In the genomic region with DNA sequence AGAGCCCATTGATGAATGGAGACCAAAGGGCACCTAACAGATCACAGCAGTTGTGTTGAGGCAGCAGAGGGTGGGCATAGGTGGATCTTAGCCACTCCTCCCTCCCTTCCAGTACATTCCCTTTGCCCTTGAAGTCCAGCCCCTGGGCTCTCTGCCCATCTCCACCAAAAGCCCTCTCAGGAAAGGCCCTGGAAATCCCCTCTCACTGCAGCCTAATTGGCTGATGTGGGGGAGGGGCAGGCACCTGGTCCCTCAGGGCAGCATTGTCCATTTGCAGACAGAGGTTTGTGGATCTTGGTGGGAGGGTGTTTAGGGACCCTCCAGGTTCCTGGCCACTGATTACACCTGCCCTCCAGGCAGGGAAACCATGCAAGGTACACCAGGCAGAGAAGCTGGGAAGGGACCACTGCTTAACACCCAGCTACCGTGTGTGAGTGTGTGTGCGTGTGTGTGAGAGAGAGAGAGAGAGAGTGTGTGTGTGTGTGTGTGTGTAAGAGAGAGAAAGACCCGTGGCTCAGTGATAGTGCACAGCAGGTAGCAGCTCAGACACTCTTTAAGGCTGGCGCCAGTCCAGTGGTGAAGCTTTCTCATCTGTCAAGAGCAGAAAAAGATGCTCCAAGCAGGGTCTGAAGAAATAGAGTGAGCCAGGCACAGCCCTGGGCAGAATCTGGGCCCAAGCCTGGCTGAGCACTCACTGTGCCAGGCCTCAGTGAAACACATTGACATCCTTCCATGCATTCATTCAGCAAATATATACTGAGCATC, we compare ENCODE assay signal across 18 cellular contexts.
DNase-seq lines count a peak whose midpoint lies in the region; ATAC-seq and TF ChIP-seq lines count a peak whose summit lies in the region.
"Had no signal": no experiment of that assay in that cellular context is flagged by ENCODE, and none has a peak within 500 bp of the region (broad histone marks: within the 10 kb centered on the region; RNA-seq: fewer than 3 reads in every experiment).

No MANE protein-coding gene starts in this region.

- TF ChIP-seq POLR2A in IMR-90 (IDR thresholded peaks at IDR 0.05; ENCODE audit: low read depth, low read length) (no peak), transverse colon (IDR thresholded peaks at IDR 0.05) (no peak)

- H4K8ac ChIP-seq in IMR-90 (ENCODE audit: low read depth in 2 of 2, low read length in 2 of 2), result no peak overlapping the region

- CTCF ChIA-PET in IMR-90 (lab: Yijun Ruan, JAX), result no interaction called here
- CTCF ChIA-PET in activated CD4-positive, alpha-beta T cell treated with anti-CD3 and anti-CD28 coated beads, Interleukin-2, amount 10 ng/mL, durations not matched to agents 7 days and 5 days (lab: Charles Lee), result no interaction called here

- H3K4me3 ChIP-seq in IMR-90 (ENCODE audit: insufficient read depth, low read depth, low read length) (no peak overlapping the region), transverse colon (no peak overlapping the region)
- H3K4me3 ChIP-seq: suprapubic skin had no signal

- no peaks in the 10 kb centered on the region for H3K9me1 ChIP-seq in IMR-90 (ENCODE audit: insufficient read depth, low read length)

- dilution Hi-C loops in IMR-90 (cut with HindIII; ENCODE audit: low sequenced_read_pairs, unreplicated experiment), result no loop called here

- H3K18ac ChIP-seq in IMR-90 (ENCODE audit: low read depth, low read length), result no peak overlapping the region

- no peak for TF ChIP-seq RAD21 in IMR-90 (IDR thresholded peaks at IDR 0.05; ENCODE audit: low read length)

- H3K4me2 ChIP-seq in IMR-90 (ENCODE audit: low read depth, low read length), result no peak overlapping the region

- H3K4me3 Mint-ChIP-seq in nephron, result no peak overlapping the region
- H3K4me3 Mint-ChIP-seq in activated CD4-positive, alpha-beta T cell treated with anti-CD3 and anti-CD28 coated beads, Interleukin-2, amount 10 ng/mL, durations not matched to agents 7 days and 5 days, result no peak overlapping the region
- H3K4me3 Mint-ChIP-seq: activated naive CD4-positive, alpha-beta T cell treated with anti-CD3 and anti-CD28 coated beads, Interleukin-2, amount 10 ng/mL, durations not matched to agents 7 days and 5 days had no signal

- H3K9me3 ChIP-seq in IMR-90 (ENCODE audit: control insufficient read depth, insufficient read depth, low read length), result no peaks in the 10 kb centered on the region
- H3K9me3 ChIP-seq in transverse colon, result no peaks in the 10 kb centered on the region
- H3K9me3 ChIP-seq: suprapubic skin had no signal

- no peak overlapping the region for H4K91ac ChIP-seq in IMR-90 (ENCODE audit: insufficient read depth, low read depth, low read length)

- H4K20me1 ChIP-seq in IMR-90 (ENCODE audit: insufficient read depth, low read length), result no peaks in the 10 kb centered on the region

- intact Hi-C loops in IMR-90 (cut with micrococcal nuclease) (no loop called here), transverse colon (cut with DNase I; ENCODE audit: low total_unique reads) (no loop called here)

- H3K79me1 ChIP-seq in IMR-90 (ENCODE audit: low read depth in 1 of 2, low read length in 2 of 2), result no peaks in the 10 kb centered on the region

- no TSS peak for BruUV-seq in IMR-90 (replicated peaks; lab: Mats Ljungman, UMichigan)

- TF ChIP-seq CTCF in IMR-90 (conservative IDR thresholded peaks at IDR 0.05; ENCODE audit: low read depth, low read length) (no peak), nephron (IDR thresholded peaks at IDR 0.05; ENCODE audit: unreplicated experiment in 3 of 3) (no peak), transverse colon (IDR thresholded peaks at IDR 0.05) (no peak)

- no peak overlapping the region for H3K14ac ChIP-seq in IMR-90 (replicated peaks; ENCODE audit: low read depth, low read length)

- DNase-seq in Daoy (ENCODE audit: low read depth) (peak; percentile 66), IMR-90 (no peak), RPMI8226 (peak; percentile 33), occipital lobe (lab: John Stamatoyannopoulos, UW) (no peak), transverse colon (no peak), COLO829 (ENCODE audit: low spot score) (no peak)
- DNase-seq in activated CD4-positive, alpha-beta T cell treated with anti-CD3 and anti-CD28 coated beads, Interleukin-2, amount 10 ng/mL, durations not matched to agents 7 days and 5 days, result no peak
- DNase-seq: activated CD4-positive, alpha-beta T cell treated with anti-CD3 and anti-CD28 coated beads for 48 hours; activated naive CD4-positive, alpha-beta T cell treated with anti-CD3 and anti-CD28 coated beads, Interleukin-2, amount 10 ng/mL, durations not matched to agents 7 days and 5 days; brain microvascular endothelial cell; effector CD8-positive, alpha-beta T cell; hypothalamus; NCI-H2081; retina; SIG-M5 had no signal

- in situ Hi-C loops in IMR-90 (cut with MboI; ENCODE audit: low sequenced_read_pairs), result no loop called here
- in situ Hi-C loops in transverse colon (cut with MboI; ENCODE audit: low pct_ligation_motif_present in 1 of 4, low pct_unique_long_range_greater_than_20kb in 1 of 4, low sequenced_read_pairs in 3 of 4), result no loop called here

- no peak overlapping the region for H3K23ac ChIP-seq in IMR-90 (ENCODE audit: low read depth, low read length)

- H3K4ac ChIP-seq in IMR-90 (ENCODE audit: low read depth, low read length), result no peak overlapping the region

- peaks cover 15% of the 10 kb centered on the region for H3K4me1 Mint-ChIP-seq in nephron
- H3K4me1 Mint-ChIP-seq in activated CD4-positive, alpha-beta T cell treated with anti-CD3 and anti-CD28 coated beads, Interleukin-2, amount 10 ng/mL, durations not matched to agents 7 days and 5 days, result peaks cover 3% of the 10 kb centered on the region
- H3K4me1 Mint-ChIP-seq: activated naive CD4-positive, alpha-beta T cell treated with anti-CD3 and anti-CD28 coated beads, Interleukin-2, amount 10 ng/mL, durations not matched to agents 7 days and 5 days had no signal

- peaks cover 53% of the 10 kb centered on the region for H3K27me3 Mint-ChIP-seq in nephron (ENCODE audit: low read depth)
- peaks cover 4% of the 10 kb centered on the region for H3K27me3 Mint-ChIP-seq in activated CD4-positive, alpha-beta T cell treated with anti-CD3 and anti-CD28 coated beads, Interleukin-2, amount 10 ng/mL, durations not matched to agents 7 days and 5 days

- no peak for TF ChIP-seq EP300 in transverse colon (IDR thresholded peaks at IDR 0.05; ENCODE audit: low read depth)

- H3K9ac ChIP-seq in IMR-90 (ENCODE audit: low read depth, low read length), result no peak overlapping the region

- no peak overlapping the region for H3K27ac ChIP-seq in IMR-90 (ENCODE audit: insufficient read depth, low read length)
- H3K27ac ChIP-seq in transverse colon, result no peak overlapping the region
- H3K27ac ChIP-seq: brain microvascular endothelial cell, suprapubic skin had no signal

- H2BK15ac ChIP-seq in IMR-90 (ENCODE audit: low read depth, low read length), result no peak overlapping the region

- H3K9me3 Mint-ChIP-seq in nephron, result no peaks in the 10 kb centered on the region
- H3K9me3 Mint-ChIP-seq in activated CD4-positive, alpha-beta T cell treated with anti-CD3 and anti-CD28 coated beads, Interleukin-2, amount 10 ng/mL, durations not matched to agents 7 days and 5 days, result peaks cover 2% of the 10 kb centered on the region

- H3K27me3 ChIP-seq in IMR-90 (ENCODE audit: control insufficient read depth, insufficient read depth, low read length), result peaks cover 9% of the 10 kb centered on the region
- H3K27me3 ChIP-seq in transverse colon, result peaks cover 9% of the 10 kb centered on the region
- H3K27me3 ChIP-seq: brain microvascular endothelial cell had no signal

- H2BK120ac ChIP-seq in IMR-90 (ENCODE audit: low read depth, low read length), result no peak overlapping the region

- H2AK5ac ChIP-seq in IMR-90 (ENCODE audit: low read depth, low read length), result no peak overlapping the region

- no peak overlapping the region for H2BK5ac ChIP-seq in IMR-90 (ENCODE audit: low read depth, low read length, poor library complexity, severe bottlenecking)

- ATAC-seq in IMR-90 (ENCODE audit: low read depth), result no peak
- ATAC-seq: left lobe of liver had no signal

- peak overlapping the region in 2 of 3 experiments; percentile 10 to 11 for H3K27ac Mint-ChIP-seq in nephron
- no peak overlapping the region for H3K27ac Mint-ChIP-seq in activated CD4-positive, alpha-beta T cell treated with anti-CD3 and anti-CD28 coated beads, Interleukin-2, amount 10 ng/mL, durations not matched to agents 7 days and 5 days
- H3K27ac Mint-ChIP-seq: activated naive CD4-positive, alpha-beta T cell treated with anti-CD3 and anti-CD28 coated beads, Interleukin-2, amount 10 ng/mL, durations not matched to agents 7 days and 5 days had no signal

- H3K4me1 ChIP-seq in IMR-90 (ENCODE audit: control insufficient read depth, insufficient read depth, low read length), result no peaks in the 10 kb centered on the region
- no peaks in the 10 kb centered on the region for H3K4me1 ChIP-seq in transverse colon

- H4K5ac ChIP-seq in IMR-90 (ENCODE audit: low read depth, low read length), result no peak overlapping the region

- H3K56ac ChIP-seq in IMR-90 (ENCODE audit: extremely low read depth, insufficient read depth, low read length), result no peak overlapping the region

- H3K36me3 Mint-ChIP-seq in nephron (ENCODE audit: low read depth), result peaks cover 4% of the 10 kb centered on the region
- H3K36me3 Mint-ChIP-seq in activated CD4-positive, alpha-beta T cell treated with anti-CD3 and anti-CD28 coated beads, Interleukin-2, amount 10 ng/mL, durations not matched to agents 7 days and 5 days (ENCODE audit: low read depth), result peaks cover 1% of the 10 kb centered on the region
- H3K36me3 Mint-ChIP-seq: activated naive CD4-positive, alpha-beta T cell treated with anti-CD3 and anti-CD28 coated beads, Interleukin-2, amount 10 ng/mL, durations not matched to agents 7 days and 5 days had no signal

- 22% methylated on average over 3 of the region's 4 CpGs; no CpG with 5 or more reads in 1 of the 2 experiments for WGBS in IMR-90 (ENCODE audit: extremely low coverage in 2 of 2, insufficient read length in 1 of 2), 2 experiments
- 46 to 61% methylated on average over 4 of the region's 4 CpGs for WGBS in transverse colon (ENCODE audit: low coverage in 1 of 2), 2 donors

- peak overlapping the region; percentile 42 for H2AK9ac ChIP-seq in IMR-90 (replicated peaks; ENCODE audit: low read depth, low read length, poor library complexity)

- no peak overlapping the region for H2AFZ ChIP-seq in IMR-90 (replicated peaks; ENCODE audit: low read length, poor library complexity)

- H2BK20ac ChIP-seq in IMR-90 (ENCODE audit: low read depth, low read length), result no peak overlapping the region

- H3K36me3 ChIP-seq in IMR-90 (ENCODE audit: control insufficient read depth, insufficient read depth, low read length) (no peaks in the 10 kb centered on the region), transverse colon (no peaks in the 10 kb centered on the region)
- H3K36me3 ChIP-seq: brain microvascular endothelial cell, suprapubic skin had no signal

- POLR2A ChIA-PET in IMR-90 (lab: Charles Lee; ENCODE audit: unreplicated experiment), result no interaction called here
- POLR2A ChIA-PET in activated CD4-positive, alpha-beta T cell treated with anti-CD3 and anti-CD28 coated beads, Interleukin-2, amount 10 ng/mL, durations not matched to agents 7 days and 5 days (lab: Charles Lee), result no interaction called here

TF ChIP-seq in IMR-90, 13 proteins besides CTCF, POLR2A, EP300 and RAD21 (continues in another document):
- TF ChIP-seq MAZ (IDR thresholded peaks at IDR 0.05; ENCODE audit: borderline replicate concordance, low read depth, low read length) (no peak), MXI1 (IDR thresholded peaks at IDR 0.05; ENCODE audit: borderline replicate concordance, low read depth, low read length) (no peak), CEBPB (IDR thresholded peaks at IDR 0.05; ENCODE audit: low read depth, low read length) (no peak)

Comparison
In these comparisons a context has a peak if more than half of its experiments do, and no peak if none do; other contexts are left out.
1. DNase-seq: peak in Daoy (single experiment) and RPMI8226 (single experiment); none in IMR-90 (single experiment), occipital lobe (single experiment), transverse colon (single experiment), COLO829 (single experiment) and activated CD4-positive, alpha-beta T cell treated with anti-CD3 and anti-CD28 coated beads, Interleukin-2, amount 10 ng/mL, durations not matched to agents 7 days and 5 days (single experiment).